Comparison of ENCODE assay signal across 8 cellular contexts in genomic region chr22:37244114-37244921, GRCh38. TPM values are rescaled to one million over a fixed set of nuclear protein-coding genes. Genes with fewer than 3 reads are reported as not detected.
DNase-seq lines count a peak whose midpoint lies in the region; ATAC-seq and TF ChIP-seq lines count a peak whose summit lies in the region.

TSS of gene RAC2 (minus strand) at chr22:37244269. CDS start at chr22:37244148, 121 bp downstream.

- DNase-seq in WTC11 (ENCODE audit: low spot score) (peak; percentile 57), breast epithelium (ENCODE audit: low spot score in 2 of 2) (peak; percentile 53 to 59), lower leg skin (ENCODE audit: low spot score in 2 of 2) (peak; percentile 55 to 93), NCI-H1105 treated with DMSO at 0.1 percent for 48 hours (lab: John Stamatoyannopoulos, UW) (no peak)
- DNase-seq in stimulated activated CD8-positive, alpha-beta memory T cell treated with anti-CD3 and anti-CD28 coated beads, Interleukin-15, amount 100 ng/mL, for 4 hours (ENCODE audit: low read depth in 2 of 2), result peak; percentile 80 to 84

- H3K9me3 Mint-ChIP-seq in IgD-negative memory B cell (no peaks in the 10 kb centered on the region), WTC11 (no peaks in the 10 kb centered on the region)

- peak within 1 kb of the TSS; percentile 90 to 96 (median 92) for H3K27ac Mint-ChIP-seq in IgD-negative memory B cell
- no peak within 1 kb of the TSS for H3K27ac Mint-ChIP-seq in WTC11

- H3K27me3 ChIP-seq in BLaER1 (no peaks in the 10 kb centered on the region), breast epithelium (no peaks in the 10 kb centered on the region)

- H3K9ac ChIP-seq in BLaER1, result peak within 1 kb of the TSS; percentile 84

- POLR2A ChIA-PET in WTC11 (lab: Charles Lee), result interaction anchor here (0.6 kb wide), 1 partner anchor 1309 kb away, joined by 3 read pairs; no protein-coding TSS in a partner anchor

- H3K27me3 Mint-ChIP-seq in IgD-negative memory B cell (no peaks in the 10 kb centered on the region), WTC11 (ENCODE audit: low read depth) (no peaks in the 10 kb centered on the region)

- TF ChIP-seq POLR2A in breast epithelium (IDR thresholded peaks at IDR 0.05), result no peak
- TF ChIP-seq POLR2A in lower leg skin (IDR thresholded peaks at IDR 0.05), result no peak

- H3K4me3 ChIP-seq in BLaER1 (peak within 1 kb of the TSS; percentile 85), breast epithelium (peak within 1 kb of the TSS; percentile 28 to 64 (median 50)), lower leg skin (ENCODE audit: low read depth, poor library complexity, severe bottlenecking) (peak within 1 kb of the TSS; percentile 4)

- H4K20me1 ChIP-seq in BLaER1, result peaks cover 30% of the 10 kb centered on the region

- H3K27ac ChIP-seq in BLaER1, result peak within 1 kb of the TSS; percentile 90
- no peak within 1 kb of the TSS for H3K27ac ChIP-seq in breast epithelium

- WGBS in lower leg skin, 2 donors, result 9 to 17% methylated on average over 20 to 23 of the region's 23 CpGs

- TF ChIP-seq CTCF in WTC11 (IDR thresholded peaks at IDR 0.05) (no peak), breast epithelium (IDR thresholded peaks at IDR 0.05) (no peak), lower leg skin (IDR thresholded peaks at IDR 0.05) (no peak)

- H3K4me3 Mint-ChIP-seq in IgD-negative memory B cell, result peak within 1 kb of the TSS; percentile 90 to 94 (median 93)
- peak within 1 kb of the TSS; percentile 25; the same call in 1 of the 2 replicates for H3K4me3 Mint-ChIP-seq in WTC11

- H3K36me3 Mint-ChIP-seq in IgD-negative memory B cell, result peaks cover 9% of the 10 kb centered on the region
- no peaks in the 10 kb centered on the region for H3K36me3 Mint-ChIP-seq in WTC11

- H3K9me3 ChIP-seq in BLaER1, result no peaks in the 10 kb centered on the region
- no peaks in the 10 kb centered on the region for H3K9me3 ChIP-seq in breast epithelium

- CTCF ChIA-PET in WTC11 (lab: Charles Lee), result interaction anchor here (0.7 to 6.7 kb wide), 9 partner anchors 10 to 399 kb away, joined by 3 to 83 read pairs (median 4); no protein-coding TSS in a partner anchor

- peak within 1 kb of the TSS; percentile 100 for H3K4me2 ChIP-seq in BLaER1

- H3K4me1 ChIP-seq in BLaER1 (peaks cover 63% of the 10 kb centered on the region), breast epithelium (no peaks in the 10 kb centered on the region)

- peak; percentile 49 for ATAC-seq in GM19452 (IDR thresholded peaks at IDR 0.05; ENCODE audit: unreplicated experiment)
- peak; percentile 71 for ATAC-seq in WTC11

- intact Hi-C loops in breast epithelium (cut with DNase I; ENCODE audit: low total_unique reads) (no loop called here), lower leg skin (cut with DNase I; ENCODE audit: low total_unique reads) (no loop called here)

- H3K36me3 ChIP-seq in BLaER1, result peaks cover 25% of the 10 kb centered on the region
- no peaks in the 10 kb centered on the region for H3K36me3 ChIP-seq in breast epithelium

- peaks cover 31 to 52% (median 49%) of the 10 kb centered on the region in 3 donors for H3K4me1 Mint-ChIP-seq in IgD-negative memory B cell
- peaks cover 20% of the 10 kb centered on the region for H3K4me1 Mint-ChIP-seq in WTC11

TF ChIP-seq in WTC11, 78 proteins besides CTCF, POLR2A, EP300 and RAD21:
- TF ChIP-seq CREM (CRISPR knock-in tag; IDR thresholded peaks at IDR 0.05) (no peak), NFE2L1 (CRISPR knock-in tag; IDR thresholded peaks at IDR 0.05) (no peak), ZNF423 (CRISPR knock-in tag; IDR thresholded peaks at IDR 0.05) (peak; percentile 61; the same call in 1 of the 2 replicates)

RNA-seq across cellular contexts. Expression of gene RAC2, which starts in this region (rescaled TPM):
- 1,067 TPM for polyA plus RNA-seq in IgD-negative memory B cell
- total RNA-seq in WTC11 (2021) (3.6 to 4.9 TPM (median 4.9 TPM) in 3 replicates), breast epithelium (10 to 100 TPM; 10.5 to 12.0 (median 11.5) TPM), lower leg skin (1 to 10 TPM; 2.6 to 8.6 (median 6.7) TPM)

Comparison
In these comparisons a context has a peak if more than half of its experiments do, and no peak if none do; other contexts are left out.
1. H3K4me3 ChIP-seq: peak in every context shown above with its lines; median percentile 85 in BLaER1; 50 in breast epithelium; 4 in lower leg skin.